ENCODE assay signal across 19 cellular contexts in the genomic region with DNA sequence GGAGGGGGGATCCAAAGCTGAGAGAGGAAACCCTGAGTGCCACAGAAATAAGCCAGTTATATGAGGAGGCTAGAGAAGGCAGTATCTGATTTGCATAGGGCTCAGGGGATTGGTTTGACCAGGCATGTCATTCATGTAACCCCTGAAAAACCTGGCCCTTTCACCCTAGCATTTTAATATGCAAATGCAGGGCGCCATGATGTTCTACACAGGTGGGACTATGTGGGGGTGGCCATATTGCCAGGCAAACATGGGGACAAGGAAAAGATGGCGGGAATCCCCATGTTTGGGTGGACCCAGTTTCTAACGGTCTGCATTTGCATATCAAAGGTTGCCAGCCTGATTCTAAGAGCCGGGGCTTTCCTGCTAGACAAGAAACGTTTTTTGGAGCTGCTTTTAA. TPM values are rescaled to one million over a fixed set of nuclear protein-coding genes. Genes with fewer than 3 reads are reported as not detected.
A peak's percentile ranks its signal among the peaks of the same experiment; 100 is the strongest.
DNase-seq lines count a peak whose midpoint lies in the region; ATAC-seq, FAIRE-seq and TF ChIP-seq lines count a peak whose summit lies in the region.
"Had no signal": no experiment of that assay in that cellular context is flagged by ENCODE, and none has a peak within 500 bp of the region (broad histone marks: within the 10 kb centered on the region; RNA-seq: fewer than 3 reads in every experiment).

No MANE protein-coding gene starts in this region.

- DNase-seq in CD4-positive, CD25-positive, alpha-beta regulatory T cell = peak in 2 of 3 donors; percentile 2 to 62
- peak; percentile 67 for DNase-seq in GM13977 (ENCODE audit: low spot score)
- peak; percentile 33 for DNase-seq in OCI-LY7 (ENCODE audit: low spot score)
- peak; percentile 48 for DNase-seq in germinal center (ENCODE audit: low spot score)
- no peak for DNase-seq in NK-92 (lab: John Stamatoyannopoulos, UW; ENCODE audit: unreplicated experiment)
- DNase-seq in NCI-H2196 treated with DMSO at 0.1 percent for 48 hours (lab: John Stamatoyannopoulos, UW; ENCODE audit: unreplicated experiment) = no peak
- no peak for DNase-seq in urothelium cell line (ENCODE audit: low spot score)
- DNase-seq in NCI-H2227 (lab: John Stamatoyannopoulos, UW; ENCODE audit: unreplicated experiment) = no peak
- DNase-seq: anterior cingulate cortex; COR-L47; IMR-90; left cardiac atrium; midbrain; NCI-H1105 treated with DMSO at 0.1 percent for 48 hours; nucleus accumbens; right cardiac atrium; SIG-M5; stimulated activated CD4-positive, alpha-beta T cell treated with anti-CD3 and anti-CD28 coated beads, Interleukin-1b, Interleukin-23, amount 100 ng/mL, for 48 hours had no signal

- H2AFZ ChIP-seq in OCI-LY7 (ENCODE audit: low read length) = peak overlapping the region; percentile 52

- no TSS peak for BruUV-seq in OCI-LY7 (replicated peaks; lab: Mats Ljungman, UMichigan)

- intact Hi-C loops in OCI-LY7 (cut with micrococcal nuclease; ENCODE audit: unreplicated experiment) = no loop called here

- CTCF ChIA-PET in OCI-LY7 (lab: Charles Lee; ENCODE audit: unreplicated experiment) = no interaction called here

- no peaks in the 10 kb centered on the region for H3K27me3 ChIP-seq in CD4-positive, CD25-positive, alpha-beta regulatory T cell (ENCODE audit: control insufficient read depth, insufficient read depth, low read length)

- H4K20me1 ChIP-seq in OCI-LY7 (ENCODE audit: insufficient read depth, low read length) = no peaks in the 10 kb centered on the region

- H3K4me3 ChIP-seq in CD4-positive, CD25-positive, alpha-beta regulatory T cell (ENCODE audit: low read depth, low read length) = peak overlapping the region; percentile 58
- H3K4me3 ChIP-seq in OCI-LY7 (ENCODE audit: low read depth, low read length, poor library complexity, severe bottlenecking) = peak overlapping the region; percentile 29

- no peak overlapping the region for H3K27ac ChIP-seq in CD4-positive, CD25-positive, alpha-beta regulatory T cell (ENCODE audit: insufficient read depth, low read length, poor library complexity, severe bottlenecking)
- no peak overlapping the region for H3K27ac ChIP-seq in OCI-LY7 (ENCODE audit: low read depth, low read length, poor library complexity, severe bottlenecking)

- H3K79me2 ChIP-seq in OCI-LY7 (ENCODE audit: insufficient read depth, low read depth, low read length) = no peaks in the 10 kb centered on the region

- peak overlapping the region; percentile 34 for H3K4me2 ChIP-seq in OCI-LY7 (ENCODE audit: low read length)

- no peak for TF ChIP-seq CTCF in GM13977 (IDR thresholded peaks at IDR 0.05; ENCODE audit: extremely low read depth, insufficient read depth, missing control alignments)
- TF ChIP-seq CTCF in OCI-LY7 (conservative IDR thresholded peaks at IDR 0.05; ENCODE audit: low read length) = no peak

- H3K9me3 ChIP-seq in CD4-positive, CD25-positive, alpha-beta regulatory T cell (ENCODE audit: control insufficient read depth in 2 of 2, low read length in 2 of 2) = no peaks in the 10 kb centered on the region
- H3K9me3 ChIP-seq in OCI-LY7 (ENCODE audit: low read length) = no peaks in the 10 kb centered on the region

- no peaks in the 10 kb centered on the region for H3K9me2 ChIP-seq in OCI-LY7 (ENCODE audit: insufficient read depth, low read length)

- no peaks in the 10 kb centered on the region for H3K36me3 ChIP-seq in CD4-positive, CD25-positive, alpha-beta regulatory T cell (ENCODE audit: control insufficient read depth, insufficient read depth, low read length)
- H3K36me3 ChIP-seq in OCI-LY7 (ENCODE audit: insufficient read depth, low read length) = no peaks in the 10 kb centered on the region

- no peaks in the 10 kb centered on the region for H3K9me3 Mint-ChIP-seq in CD4-positive, CD25-positive, alpha-beta regulatory T cell
- H3K9me3 Mint-ChIP-seq: activated T-helper 2 cell treated with anti-CD3 and anti-CD28 coated beads, Interferon-gamma antibody, Interleukin-2, Interleukin-4, amounts not matched to agents 10 μg/mL and 5 μg/mL and 100 μg/mL, durations not matched to agents 14 hours and 24 hours and 36 hours had no signal

- peak overlapping the region in 2 of 3 donors; percentile 57 to 63 for H3K27ac Mint-ChIP-seq in CD4-positive, CD25-positive, alpha-beta regulatory T cell
- H3K27ac Mint-ChIP-seq: activated T-helper 2 cell treated with anti-CD3 and anti-CD28 coated beads, Interferon-gamma antibody, Interleukin-2, Interleukin-4, amounts not matched to agents 10 μg/mL and 5 μg/mL and 100 μg/mL, durations not matched to agents 14 hours and 24 hours and 36 hours had no signal

- FAIRE-seq in urothelium cell line (lab: Jason Lieb, UNC) = no peak

- in situ Hi-C loops in GM13977 (cut with MboI; ENCODE audit: low pct_unique_long_range_greater_than_20kb, low sequenced_read_pairs, unreplicated experiment) = no loop called here

- no peaks in the 10 kb centered on the region for H3K36me3 Mint-ChIP-seq in CD4-positive, CD25-positive, alpha-beta regulatory T cell

- H3K4me3 Mint-ChIP-seq in CD4-positive, CD25-positive, alpha-beta regulatory T cell = peak overlapping the region in 3 of 4 donors; percentile 22 to 55 (median 51)

- peaks cover 11 to 20% (median 14%) of the 10 kb centered on the region in 4 donors for H3K4me1 Mint-ChIP-seq in CD4-positive, CD25-positive, alpha-beta regulatory T cell

- peaks cover 6% of the 10 kb centered on the region for H3K4me1 ChIP-seq in CD4-positive, CD25-positive, alpha-beta regulatory T cell (ENCODE audit: control insufficient read depth, insufficient read depth, low read length, poor library complexity, severe bottlenecking)
- peaks cover 17% of the 10 kb centered on the region for H3K4me1 ChIP-seq in OCI-LY7 (ENCODE audit: insufficient read depth, low read length, poor library complexity, severe bottlenecking)

- POLR2A ChIA-PET in OCI-LY7 (lab: Charles Lee) = no interaction called here

- no peaks in the 10 kb centered on the region for H3K27me3 Mint-ChIP-seq in CD4-positive, CD25-positive, alpha-beta regulatory T cell

- ATAC-seq in CD4-positive, CD25-positive, alpha-beta regulatory T cell (ENCODE audit: low read depth in 2 of 2) = peak in 1 of 2 donors; percentile 43
- ATAC-seq: left cardiac atrium, right cardiac atrium had no signal

RNA-seq across cellular contexts. Expression of gene CSF2RB, which starts 27.2 kb away (rescaled TPM):
- 27.0 TPM for total RNA-seq in CD4-positive, CD25-positive, alpha-beta regulatory T cell
- polyA plus RNA-seq in CD4-positive, CD25-positive, alpha-beta regulatory T cell = 10 to 100 TPM in 2 of 4 donors, 1 to 10 TPM in 2; 5.7 to 10.6 (median 8.8) TPM
- 6.2 and 7.6 TPM in 2 replicates for total RNA-seq in OCI-LY7 (2014; rRNA removed; shearing (Covaris generic))
- total RNA-seq in OCI-LY7 (2022) = 21.6 and 23.4 TPM in 2 replicates
- total RNA-seq: IMR-90 had no signal
- polyA plus RNA-seq: IMR-90 had no signal

Comparison
In these comparisons a context has a peak if more than half of its experiments do, and no peak if none do; other contexts are left out.
1. DNase-seq: peak in CD4-positive, CD25-positive, alpha-beta regulatory T cell (2 of 3), GM13977 (single experiment), OCI-LY7 (single experiment) and germinal center (single experiment); none in NK-92 (single experiment), NCI-H2196 treated with DMSO at 0.1 percent for 48 hours (single experiment), urothelium cell line (single experiment) and NCI-H2227 (single experiment).